In the genomic region with DNA sequence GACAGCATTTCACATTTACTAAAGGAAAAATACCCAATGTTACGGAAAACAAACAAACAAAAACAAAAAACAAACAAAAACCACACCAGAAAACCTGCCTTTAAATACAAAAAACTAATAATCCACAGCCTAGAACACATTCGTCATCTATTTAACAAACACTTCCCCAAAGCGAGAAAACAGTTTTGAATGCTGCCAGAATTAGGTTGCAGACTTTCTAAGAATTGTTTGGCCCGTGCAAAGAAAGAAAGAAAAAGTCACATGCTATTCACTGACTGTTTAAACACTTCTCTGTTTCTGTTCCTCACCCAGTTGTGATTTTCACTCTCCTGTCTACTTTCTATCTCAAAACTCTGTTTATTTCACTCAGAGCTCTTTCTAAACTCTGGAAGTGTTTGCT, we compare ENCODE assay signal across 10 cellular contexts. TPM values are rescaled to one million over a fixed set of nuclear protein-coding genes. Genes with fewer than 3 reads are reported as not detected.
DNase-seq lines count a peak whose midpoint lies in the region; ATAC-seq and FAIRE-seq lines count a peak whose summit lies in the region.
"Had no signal": no experiment of that assay in that cellular context is flagged by ENCODE, and none has a peak within 500 bp of the region (broad histone marks: within the 10 kb centered on the region; RNA-seq: fewer than 3 reads in every experiment).

No MANE protein-coding gene starts in this region.

- no peak for DNase-seq in HUDEP-2 (lab: John Stamatoyannopoulos, UW; ENCODE audit: unreplicated experiment in 76 of 76)
- DNase-seq in stimulated activated CD4-positive, alpha-beta T cell treated with anti-CD3 and anti-CD28 coated beads, Interleukin-2, amount 100 ng/mL, for 24 hours: no peak
- DNase-seq in activated CD4-positive, alpha-beta memory T cell treated with anti-CD3 and anti-CD28 coated beads for 36 hours: no peak
- DNase-seq in OCI-M2 (lab: John Stamatoyannopoulos, UW; ENCODE audit: unreplicated experiment): no peak
- DNase-seq: DND-41 had no signal

- peaks cover 2% of the 10 kb centered on the region for H3K27me3 Mint-ChIP-seq in activated CD4-positive, alpha-beta memory T cell treated with anti-CD3 and anti-CD28 coated beads for 36 hours

- CTCF ChIA-PET in activated CD4-positive, alpha-beta memory T cell treated with anti-CD3 and anti-CD28 coated beads for 36 hours (lab: Charles Lee): no interaction called here

- H3K4me3 Mint-ChIP-seq in activated CD4-positive, alpha-beta memory T cell treated with anti-CD3 and anti-CD28 coated beads for 36 hours: no peak overlapping the region

- intact Hi-C loops in activated CD4-positive, alpha-beta memory T cell treated with anti-CD3 and anti-CD28 coated beads for 36 hours (cut with micrococcal nuclease): no loop called here

- no peaks in the 10 kb centered on the region for H3K9me3 Mint-ChIP-seq in activated CD4-positive, alpha-beta memory T cell treated with anti-CD3 and anti-CD28 coated beads for 36 hours

- FAIRE-seq in endometrium (lab: Jason Lieb, UNC): peak; percentile 72

- peaks cover 4% of the 10 kb centered on the region for H3K4me1 Mint-ChIP-seq in activated CD4-positive, alpha-beta memory T cell treated with anti-CD3 and anti-CD28 coated beads for 36 hours (ENCODE audit: low read depth)

- H3K36me3 Mint-ChIP-seq in activated CD4-positive, alpha-beta memory T cell treated with anti-CD3 and anti-CD28 coated beads for 36 hours: no peaks in the 10 kb centered on the region

- ATAC-seq in GM18502 (IDR thresholded peaks at IDR 0.05; ENCODE audit: poor library complexity, unreplicated experiment) (peak; percentile 96), GM21381 (IDR thresholded peaks at IDR 0.05; ENCODE audit: unreplicated experiment) (peak; percentile 87), HG03175 (IDR thresholded peaks at IDR 0.05; ENCODE audit: unreplicated experiment) (peak; percentile 95)

- POLR2A ChIA-PET in activated CD4-positive, alpha-beta memory T cell treated with anti-CD3 and anti-CD28 coated beads for 36 hours (lab: Charles Lee): no interaction called here

- H3K27ac Mint-ChIP-seq in activated CD4-positive, alpha-beta memory T cell treated with anti-CD3 and anti-CD28 coated beads for 36 hours: no peak overlapping the region

RNA-seq across cellular contexts. Expression of gene BCAS1, which starts 52.5 kb away (rescaled TPM):
- total RNA-seq in activated CD4-positive, alpha-beta memory T cell treated with anti-CD3 and anti-CD28 coated beads for 36 hours: under 1 TPM; 0.07 to 0.17 TPM
- total RNA-seq: SK-MEL-5 had no signal
